In the genomic region with DNA sequence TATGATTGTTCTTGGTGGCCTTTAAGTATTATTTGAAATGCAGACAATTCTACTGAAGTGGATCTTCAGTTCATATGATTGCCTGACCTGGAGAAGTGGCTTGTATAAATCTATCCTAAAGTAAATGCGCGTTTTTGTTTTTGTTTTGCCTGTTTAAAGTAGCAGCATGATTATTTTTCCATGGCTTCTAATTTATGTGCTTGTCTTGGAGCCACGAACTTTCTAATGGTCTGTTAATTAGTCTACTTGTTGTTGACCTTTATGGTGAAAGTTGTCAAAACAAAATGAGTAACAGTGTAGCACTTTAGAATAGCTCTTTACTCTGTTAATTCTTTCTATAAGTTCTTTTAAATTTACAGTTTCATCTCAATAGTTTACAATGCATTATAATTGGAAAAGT, we compare ENCODE assay signal across 8 cellular contexts. TPM values are rescaled to one million over a fixed set of nuclear protein-coding genes. Genes with fewer than 3 reads are reported as not detected.
DNase-seq lines count a peak whose midpoint lies in the region; ATAC-seq and TF ChIP-seq lines count a peak whose summit lies in the region.

No MANE protein-coding gene starts in this region.

- ATAC-seq in activated naive CD4-positive, alpha-beta T cell treated with anti-CD3 and anti-CD28 coated beads, Interleukin-2, amount 50 U/mL, for 72 hours = no peak
- ATAC-seq in memory B cell (ENCODE audit: low read depth) (no peak), HG02678 (IDR thresholded peaks at IDR 0.05; ENCODE audit: unreplicated experiment) (no peak)

- CTCF ChIA-PET in activated naive CD4-positive, alpha-beta T cell treated with anti-CD3 and anti-CD28 coated beads, Interleukin-2, amount 10 ng/mL, durations not matched to agents 7 days and 5 days (lab: Charles Lee) = interaction anchor here (0.7 kb wide), 1 partner anchor 714 kb away, joined by 3 read pairs; no protein-coding TSS in a partner anchor

- TF ChIP-seq CTCF in astrocyte of the spinal cord (IDR thresholded peaks at IDR 0.05; ENCODE audit: low read depth, low read length) = no peak
- no peak for TF ChIP-seq CTCF in type B pancreatic cell (conservative IDR thresholded peaks at IDR 0.05)

- no peak for DNase-seq in activated naive CD4-positive, alpha-beta T cell treated with anti-CD3 and anti-CD28 coated beads, Interleukin-2, amount 10 ng/mL, durations not matched to agents 7 days and 5 days
- DNase-seq in activated naive CD4-positive, alpha-beta T cell treated with anti-CD3 and anti-CD28 coated beads, Interleukin-2, amount 50 U/mL, for 72 hours (ENCODE audit: low spot score in 2 of 2) = no peak
- DNase-seq in astrocyte of the spinal cord (ENCODE audit: low read depth, low spot score) (no peak), memory B cell (ENCODE audit: low spot score in 2 of 2) (no peak), type B pancreatic cell (ENCODE audit: extremely low spot score, unreplicated experiment) (no peak), superior temporal gyrus (ENCODE audit: extremely low spot score) (no peak), midbrain (lab: John Stamatoyannopoulos, UW) (no peak)

- H3K36me3 Mint-ChIP-seq in activated naive CD4-positive, alpha-beta T cell treated with anti-CD3 and anti-CD28 coated beads, Interleukin-2, amount 10 ng/mL, durations not matched to agents 7 days and 5 days = peaks cover 41% of the 10 kb centered on the region
- peaks cover 19 to 50% of the 10 kb centered on the region in 2 donors for H3K36me3 Mint-ChIP-seq in activated naive CD4-positive, alpha-beta T cell treated with anti-CD3 and anti-CD28 coated beads, Interleukin-2, amount 50 U/mL, for 72 hours
- peaks cover 17% of the 10 kb centered on the region for H3K36me3 Mint-ChIP-seq in memory B cell
- H3K36me3 Mint-ChIP-seq in type B pancreatic cell = peaks cover 30% of the 10 kb centered on the region

- H3K27ac Mint-ChIP-seq in activated naive CD4-positive, alpha-beta T cell treated with anti-CD3 and anti-CD28 coated beads, Interleukin-2, amount 10 ng/mL, durations not matched to agents 7 days and 5 days = no peak overlapping the region
- peak overlapping the region in 1 of 2 donors; percentile 97 for H3K27ac Mint-ChIP-seq in activated naive CD4-positive, alpha-beta T cell treated with anti-CD3 and anti-CD28 coated beads, Interleukin-2, amount 50 U/mL, for 72 hours
- peak overlapping the region; percentile 100 for H3K27ac Mint-ChIP-seq in memory B cell
- H3K27ac Mint-ChIP-seq in type B pancreatic cell = peak overlapping the region; percentile 99

- in situ Hi-C loops in astrocyte of the spinal cord (cut with HindIII; ENCODE audit: low sequenced_read_pairs) = no loop called here

- peaks cover 53% of the 10 kb centered on the region for H3K4me1 Mint-ChIP-seq in activated naive CD4-positive, alpha-beta T cell treated with anti-CD3 and anti-CD28 coated beads, Interleukin-2, amount 10 ng/mL, durations not matched to agents 7 days and 5 days
- H3K4me1 Mint-ChIP-seq in memory B cell = peaks cover 29% of the 10 kb centered on the region
- H3K4me1 Mint-ChIP-seq in type B pancreatic cell (ENCODE audit: unreplicated experiment) = peaks cover 44% of the 10 kb centered on the region

- no peaks in the 10 kb centered on the region for H3K27me3 Mint-ChIP-seq in activated naive CD4-positive, alpha-beta T cell treated with anti-CD3 and anti-CD28 coated beads, Interleukin-2, amount 10 ng/mL, durations not matched to agents 7 days and 5 days
- no peaks in the 10 kb centered on the region for H3K27me3 Mint-ChIP-seq in memory B cell
- H3K27me3 Mint-ChIP-seq in type B pancreatic cell = no peaks in the 10 kb centered on the region

- H3K4me3 ChIP-seq in astrocyte of the spinal cord (ENCODE audit: low read depth, low read length) = peak overlapping the region; percentile 87

- H3K4me3 Mint-ChIP-seq in activated naive CD4-positive, alpha-beta T cell treated with anti-CD3 and anti-CD28 coated beads, Interleukin-2, amount 10 ng/mL, durations not matched to agents 7 days and 5 days = peak overlapping the region; percentile 89
- peak overlapping the region; percentile 98 for H3K4me3 Mint-ChIP-seq in memory B cell
- H3K4me3 Mint-ChIP-seq in type B pancreatic cell = peak overlapping the region; percentile 100

- no peaks in the 10 kb centered on the region for H3K9me3 Mint-ChIP-seq in activated naive CD4-positive, alpha-beta T cell treated with anti-CD3 and anti-CD28 coated beads, Interleukin-2, amount 10 ng/mL, durations not matched to agents 7 days and 5 days
- H3K9me3 Mint-ChIP-seq in activated naive CD4-positive, alpha-beta T cell treated with anti-CD3 and anti-CD28 coated beads, Interleukin-2, amount 50 U/mL, for 72 hours = peaks cover 0 to 2% of the 10 kb centered on the region in 2 donors
- H3K9me3 Mint-ChIP-seq in memory B cell = no peaks in the 10 kb centered on the region
- H3K9me3 Mint-ChIP-seq in type B pancreatic cell = no peaks in the 10 kb centered on the region

RNA-seq across cellular contexts. Expression of gene PRKAR1A, which starts 1.7 kb away (rescaled TPM):
- total RNA-seq in activated naive CD4-positive, alpha-beta T cell treated with anti-CD3 and anti-CD28 coated beads, Interleukin-2, amount 50 U/mL, for 72 hours = 100 to 1,000 TPM; 154 to 171 TPM
- total RNA-seq in type B pancreatic cell (ENCODE audit: low replicate concordance) = 242 and 263 TPM in 2 replicates

RNA-seq across cellular contexts. Expression of gene WIPI1, which starts 56.6 kb away (rescaled TPM):
- total RNA-seq in activated naive CD4-positive, alpha-beta T cell treated with anti-CD3 and anti-CD28 coated beads, Interleukin-2, amount 50 U/mL, for 72 hours = 10 to 100 TPM; 15.2 to 22.0 TPM
- 39.0 and 52.2 TPM in 2 replicates for total RNA-seq in type B pancreatic cell (ENCODE audit: low replicate concordance)
